Comparison of ENCODE assay signal across 1 cellular context in the genomic region with DNA sequence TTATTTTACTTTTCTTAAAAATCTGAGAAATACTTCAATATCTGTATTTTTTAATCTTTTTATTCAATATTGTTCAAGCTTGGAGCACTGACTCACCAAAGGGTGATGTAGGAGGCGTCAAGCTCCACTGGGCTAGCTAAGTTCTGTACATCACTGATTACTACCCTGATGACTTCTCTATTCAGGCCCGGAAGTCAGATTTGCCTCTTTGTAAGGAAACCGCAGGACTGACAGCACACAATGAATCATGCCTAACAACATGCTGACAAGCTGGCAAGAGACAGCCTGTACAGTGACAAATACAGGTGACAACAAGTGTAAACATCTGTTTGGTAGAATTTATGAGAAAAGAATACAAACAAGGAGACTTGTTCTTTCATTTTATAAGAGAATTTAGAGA.
TF ChIP-seq lines count a peak whose summit lies in the region.

No MANE protein-coding gene starts in this region.

TF ChIP-seq in K562, 482 proteins besides CTCF, POLR2A, EP300 and RAD21 (continued from another document and continues in another):
- TF ChIP-seq, protein P1, sequence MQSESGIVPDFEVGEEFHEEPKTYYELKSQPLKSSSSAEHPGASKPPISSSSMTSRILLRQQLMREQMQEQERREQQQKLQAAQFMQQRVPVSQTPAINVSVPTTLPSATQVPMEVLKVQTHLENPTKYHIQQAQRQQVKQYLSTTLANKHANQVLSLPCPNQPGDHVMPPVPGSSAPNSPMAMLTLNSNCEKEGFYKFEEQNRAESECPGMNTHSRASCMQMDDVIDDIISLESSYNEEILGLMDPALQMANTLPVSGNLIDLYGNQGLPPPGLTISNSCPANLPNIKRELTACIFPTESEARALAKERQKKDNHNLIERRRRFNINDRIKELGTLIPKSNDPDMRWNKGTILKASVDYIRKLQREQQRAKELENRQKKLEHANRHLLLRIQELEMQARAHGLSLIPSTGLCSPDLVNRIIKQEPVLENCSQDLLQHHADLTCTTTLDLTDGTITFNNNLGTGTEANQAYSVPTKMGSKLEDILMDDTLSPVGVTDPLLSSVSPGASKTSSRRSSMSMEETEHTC (IDR thresholded peaks at IDR 0.05), result no peak
- TF ChIP-seq PHF21A (IDR thresholded peaks at IDR 0.05; ENCODE audit: borderline replicate concordance, low read depth), result no peak
- TF ChIP-seq, protein P2, sequence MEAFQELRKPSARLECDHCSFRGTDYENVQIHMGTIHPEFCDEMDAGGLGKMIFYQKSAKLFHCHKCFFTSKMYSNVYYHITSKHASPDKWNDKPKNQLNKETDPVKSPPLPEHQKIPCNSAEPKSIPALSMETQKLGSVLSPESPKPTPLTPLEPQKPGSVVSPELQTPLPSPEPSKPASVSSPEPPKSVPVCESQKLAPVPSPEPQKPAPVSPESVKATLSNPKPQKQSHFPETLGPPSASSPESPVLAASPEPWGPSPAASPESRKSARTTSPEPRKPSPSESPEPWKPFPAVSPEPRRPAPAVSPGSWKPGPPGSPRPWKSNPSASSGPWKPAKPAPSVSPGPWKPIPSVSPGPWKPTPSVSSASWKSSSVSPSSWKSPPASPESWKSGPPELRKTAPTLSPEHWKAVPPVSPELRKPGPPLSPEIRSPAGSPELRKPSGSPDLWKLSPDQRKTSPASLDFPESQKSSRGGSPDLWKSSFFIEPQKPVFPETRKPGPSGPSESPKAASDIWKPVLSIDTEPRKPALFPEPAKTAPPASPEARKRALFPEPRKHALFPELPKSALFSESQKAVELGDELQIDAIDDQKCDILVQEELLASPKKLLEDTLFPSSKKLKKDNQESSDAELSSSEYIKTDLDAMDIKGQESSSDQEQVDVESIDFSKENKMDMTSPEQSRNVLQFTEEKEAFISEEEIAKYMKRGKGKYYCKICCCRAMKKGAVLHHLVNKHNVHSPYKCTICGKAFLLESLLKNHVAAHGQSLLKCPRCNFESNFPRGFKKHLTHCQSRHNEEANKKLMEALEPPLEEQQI (IDR thresholded peaks at IDR 0.05), result no peak
- TF ChIP-seq FOXA3 (CRISPR knock-in tag; conservative IDR thresholded peaks at IDR 0.05 in 1 of 2, IDR thresholded peaks at IDR 0.05 in 1 of 2), result no peak; a peak in 1 of 4 replicates
- no peak for TF ChIP-seq LCOR (CRISPR knock-in tag; IDR thresholded peaks at IDR 0.05)
- TF ChIP-seq MBD2 (IDR thresholded peaks at IDR 0.05; ENCODE audit: borderline replicate concordance, low read depth), result no peak
- no peak for TF ChIP-seq MYC (IDR thresholded peaks at IDR 0.05; ENCODE audit: low read depth, low read length)
- no peak for TF ChIP-seq MYC (CRISPR knock-in tag; IDR thresholded peaks at IDR 0.05; ENCODE audit: borderline replicate concordance, low read depth)
- TF ChIP-seq, protein P3, sequence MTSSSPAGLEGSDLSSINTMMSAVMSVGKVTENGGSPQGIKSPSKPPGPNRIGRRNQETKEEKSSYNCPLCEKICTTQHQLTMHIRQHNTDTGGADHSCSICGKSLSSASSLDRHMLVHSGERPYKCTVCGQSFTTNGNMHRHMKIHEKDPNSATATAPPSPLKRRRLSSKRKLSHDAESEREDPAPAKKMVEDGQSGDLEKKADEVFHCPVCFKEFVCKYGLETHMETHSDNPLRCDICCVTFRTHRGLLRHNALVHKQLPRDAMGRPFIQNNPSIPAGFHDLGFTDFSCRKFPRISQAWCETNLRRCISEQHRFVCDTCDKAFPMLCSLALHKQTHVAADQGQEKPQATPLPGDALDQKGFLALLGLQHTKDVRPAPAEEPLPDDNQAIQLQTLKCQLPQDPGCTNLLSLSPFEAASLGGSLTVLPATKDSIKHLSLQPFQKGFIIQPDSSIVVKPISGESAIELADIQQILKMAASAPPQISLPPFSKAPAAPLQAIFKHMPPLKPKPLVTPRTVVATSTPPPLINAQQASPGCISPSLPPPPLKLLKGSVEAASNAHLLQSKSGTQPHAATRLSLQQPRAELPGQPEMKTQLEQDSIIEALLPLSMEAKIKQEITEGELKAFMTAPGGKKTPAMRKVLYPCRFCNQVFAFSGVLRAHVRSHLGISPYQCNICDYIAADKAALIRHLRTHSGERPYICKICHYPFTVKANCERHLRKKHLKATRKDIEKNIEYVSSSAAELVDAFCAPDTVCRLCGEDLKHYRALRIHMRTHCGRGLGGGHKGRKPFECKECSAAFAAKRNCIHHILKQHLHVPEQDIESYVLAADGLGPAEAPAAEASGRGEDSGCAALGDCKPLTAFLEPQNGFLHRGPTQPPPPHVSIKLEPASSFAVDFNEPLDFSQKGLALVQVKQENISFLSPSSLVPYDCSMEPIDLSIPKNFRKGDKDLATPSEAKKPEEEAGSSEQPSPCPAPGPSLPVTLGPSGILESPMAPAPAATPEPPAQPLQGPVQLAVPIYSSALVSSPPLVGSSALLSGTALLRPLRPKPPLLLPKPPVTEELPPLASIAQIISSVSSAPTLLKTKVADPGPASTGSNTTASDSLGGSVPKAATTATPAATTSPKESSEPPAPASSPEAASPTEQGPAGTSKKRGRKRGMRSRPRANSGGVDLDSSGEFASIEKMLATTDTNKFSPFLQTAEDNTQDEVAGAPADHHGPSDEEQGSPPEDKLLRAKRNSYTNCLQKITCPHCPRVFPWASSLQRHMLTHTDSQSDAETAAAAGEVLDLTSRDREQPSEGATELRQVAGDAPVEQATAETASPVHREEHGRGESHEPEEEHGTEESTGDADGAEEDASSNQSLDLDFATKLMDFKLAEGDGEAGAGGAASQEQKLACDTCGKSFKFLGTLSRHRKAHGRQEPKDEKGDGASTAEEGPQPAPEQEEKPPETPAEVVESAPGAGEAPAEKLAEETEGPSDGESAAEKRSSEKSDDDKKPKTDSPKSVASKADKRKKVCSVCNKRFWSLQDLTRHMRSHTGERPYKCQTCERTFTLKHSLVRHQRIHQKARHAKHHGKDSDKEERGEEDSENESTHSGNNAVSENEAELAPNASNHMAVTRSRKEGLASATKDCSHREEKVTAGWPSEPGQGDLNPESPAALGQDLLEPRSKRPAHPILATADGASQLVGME (CRISPR knock-in tag; IDR thresholded peaks at IDR 0.05), result no peak
- TF ChIP-seq, protein P4, sequence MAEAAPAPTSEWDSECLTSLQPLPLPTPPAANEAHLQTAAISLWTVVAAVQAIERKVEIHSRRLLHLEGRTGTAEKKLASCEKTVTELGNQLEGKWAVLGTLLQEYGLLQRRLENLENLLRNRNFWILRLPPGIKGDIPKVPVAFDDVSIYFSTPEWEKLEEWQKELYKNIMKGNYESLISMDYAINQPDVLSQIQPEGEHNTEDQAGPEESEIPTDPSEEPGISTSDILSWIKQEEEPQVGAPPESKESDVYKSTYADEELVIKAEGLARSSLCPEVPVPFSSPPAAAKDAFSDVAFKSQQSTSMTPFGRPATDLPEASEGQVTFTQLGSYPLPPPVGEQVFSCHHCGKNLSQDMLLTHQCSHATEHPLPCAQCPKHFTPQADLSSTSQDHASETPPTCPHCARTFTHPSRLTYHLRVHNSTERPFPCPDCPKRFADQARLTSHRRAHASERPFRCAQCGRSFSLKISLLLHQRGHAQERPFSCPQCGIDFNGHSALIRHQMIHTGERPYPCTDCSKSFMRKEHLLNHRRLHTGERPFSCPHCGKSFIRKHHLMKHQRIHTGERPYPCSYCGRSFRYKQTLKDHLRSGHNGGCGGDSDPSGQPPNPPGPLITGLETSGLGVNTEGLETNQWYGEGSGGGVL (CRISPR knock-in tag; IDR thresholded peaks at IDR 0.05), result no peak
- TF ChIP-seq TAF1 (IDR thresholded peaks at IDR 0.05; ENCODE audit: control insufficient read depth, extremely low read depth, insufficient read depth, low read length, severe bottlenecking), result no peak
- TF ChIP-seq ZNF316 (IDR thresholded peaks at IDR 0.05), result no peak
- TF ChIP-seq, protein P5, sequence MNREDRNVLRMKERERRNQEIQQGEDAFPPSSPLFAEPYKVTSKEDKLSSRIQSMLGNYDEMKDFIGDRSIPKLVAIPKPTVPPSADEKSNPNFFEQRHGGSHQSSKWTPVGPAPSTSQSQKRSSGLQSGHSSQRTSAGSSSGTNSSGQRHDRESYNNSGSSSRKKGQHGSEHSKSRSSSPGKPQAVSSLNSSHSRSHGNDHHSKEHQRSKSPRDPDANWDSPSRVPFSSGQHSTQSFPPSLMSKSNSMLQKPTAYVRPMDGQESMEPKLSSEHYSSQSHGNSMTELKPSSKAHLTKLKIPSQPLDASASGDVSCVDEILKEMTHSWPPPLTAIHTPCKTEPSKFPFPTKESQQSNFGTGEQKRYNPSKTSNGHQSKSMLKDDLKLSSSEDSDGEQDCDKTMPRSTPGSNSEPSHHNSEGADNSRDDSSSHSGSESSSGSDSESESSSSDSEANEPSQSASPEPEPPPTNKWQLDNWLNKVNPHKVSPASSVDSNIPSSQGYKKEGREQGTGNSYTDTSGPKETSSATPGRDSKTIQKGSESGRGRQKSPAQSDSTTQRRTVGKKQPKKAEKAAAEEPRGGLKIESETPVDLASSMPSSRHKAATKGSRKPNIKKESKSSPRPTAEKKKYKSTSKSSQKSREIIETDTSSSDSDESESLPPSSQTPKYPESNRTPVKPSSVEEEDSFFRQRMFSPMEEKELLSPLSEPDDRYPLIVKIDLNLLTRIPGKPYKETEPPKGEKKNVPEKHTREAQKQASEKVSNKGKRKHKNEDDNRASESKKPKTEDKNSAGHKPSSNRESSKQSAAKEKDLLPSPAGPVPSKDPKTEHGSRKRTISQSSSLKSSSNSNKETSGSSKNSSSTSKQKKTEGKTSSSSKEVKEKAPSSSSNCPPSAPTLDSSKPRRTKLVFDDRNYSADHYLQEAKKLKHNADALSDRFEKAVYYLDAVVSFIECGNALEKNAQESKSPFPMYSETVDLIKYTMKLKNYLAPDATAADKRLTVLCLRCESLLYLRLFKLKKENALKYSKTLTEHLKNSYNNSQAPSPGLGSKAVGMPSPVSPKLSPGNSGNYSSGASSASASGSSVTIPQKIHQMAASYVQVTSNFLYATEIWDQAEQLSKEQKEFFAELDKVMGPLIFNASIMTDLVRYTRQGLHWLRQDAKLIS (CRISPR knock-in tag; IDR thresholded peaks at IDR 0.05), result no peak
- no peak for TF ChIP-seq GTF2E2 (tag; IDR thresholded peaks at IDR 0.05)
- TF ChIP-seq CREB1 (IDR thresholded peaks at IDR 0.05), result 0 out of 2 replicates have a peak, but pooled peaks have one; percentile 29
- no peak for TF ChIP-seq CREB1 (CRISPR knock-in tag; IDR thresholded peaks at IDR 0.05)
- no peak for TF ChIP-seq MTA2 (IDR thresholded peaks at IDR 0.05; ENCODE audit: low read depth)
- peak; percentile 39; the same call in 1 of the 2 replicates for TF ChIP-seq ATF7 (IDR thresholded peaks at IDR 0.05)
- TF ChIP-seq CEBPB (tag; IDR thresholded peaks at IDR 0.05), result no peak
- TF ChIP-seq, protein P6, sequence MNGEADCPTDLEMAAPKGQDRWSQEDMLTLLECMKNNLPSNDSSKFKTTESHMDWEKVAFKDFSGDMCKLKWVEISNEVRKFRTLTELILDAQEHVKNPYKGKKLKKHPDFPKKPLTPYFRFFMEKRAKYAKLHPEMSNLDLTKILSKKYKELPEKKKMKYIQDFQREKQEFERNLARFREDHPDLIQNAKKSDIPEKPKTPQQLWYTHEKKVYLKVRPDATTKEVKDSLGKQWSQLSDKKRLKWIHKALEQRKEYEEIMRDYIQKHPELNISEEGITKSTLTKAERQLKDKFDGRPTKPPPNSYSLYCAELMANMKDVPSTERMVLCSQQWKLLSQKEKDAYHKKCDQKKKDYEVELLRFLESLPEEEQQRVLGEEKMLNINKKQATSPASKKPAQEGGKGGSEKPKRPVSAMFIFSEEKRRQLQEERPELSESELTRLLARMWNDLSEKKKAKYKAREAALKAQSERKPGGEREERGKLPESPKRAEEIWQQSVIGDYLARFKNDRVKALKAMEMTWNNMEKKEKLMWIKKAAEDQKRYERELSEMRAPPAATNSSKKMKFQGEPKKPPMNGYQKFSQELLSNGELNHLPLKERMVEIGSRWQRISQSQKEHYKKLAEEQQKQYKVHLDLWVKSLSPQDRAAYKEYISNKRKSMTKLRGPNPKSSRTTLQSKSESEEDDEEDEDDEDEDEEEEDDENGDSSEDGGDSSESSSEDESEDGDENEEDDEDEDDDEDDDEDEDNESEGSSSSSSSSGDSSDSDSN (IDR thresholded peaks at IDR 0.05; ENCODE audit: borderline replicate concordance in 1 of 2, low read depth in 2 of 2, low read length in 2 of 2), result no peak
- peak; percentile 83 for TF ChIP-seq SMARCE1 (IDR thresholded peaks at IDR 0.05)
- TF ChIP-seq, protein P7, sequence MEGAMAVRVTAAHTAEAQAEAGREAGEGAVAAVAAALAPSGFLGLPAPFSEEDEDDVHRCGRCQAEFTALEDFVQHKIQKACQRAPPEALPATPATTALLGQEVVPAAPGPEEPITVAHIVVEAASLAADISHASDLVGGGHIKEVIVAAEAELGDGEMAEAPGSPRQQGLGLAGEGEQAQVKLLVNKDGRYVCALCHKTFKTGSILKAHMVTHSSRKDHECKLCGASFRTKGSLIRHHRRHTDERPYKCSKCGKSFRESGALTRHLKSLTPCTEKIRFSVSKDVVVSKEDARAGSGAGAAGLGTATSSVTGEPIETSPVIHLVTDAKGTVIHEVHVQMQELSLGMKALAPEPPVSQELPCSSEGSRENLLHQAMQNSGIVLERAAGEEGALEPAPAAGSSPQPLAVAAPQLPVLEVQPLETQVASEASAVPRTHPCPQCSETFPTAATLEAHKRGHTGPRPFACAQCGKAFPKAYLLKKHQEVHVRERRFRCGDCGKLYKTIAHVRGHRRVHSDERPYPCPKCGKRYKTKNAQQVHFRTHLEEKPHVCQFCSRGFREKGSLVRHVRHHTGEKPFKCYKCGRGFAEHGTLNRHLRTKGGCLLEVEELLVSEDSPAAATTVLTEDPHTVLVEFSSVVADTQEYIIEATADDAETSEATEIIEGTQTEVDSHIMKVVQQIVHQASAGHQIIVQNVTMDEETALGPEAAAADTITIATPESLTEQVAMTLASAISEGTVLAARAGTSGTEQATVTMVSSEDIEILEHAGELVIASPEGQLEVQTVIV (CRISPR knock-in tag; IDR thresholded peaks at IDR 0.05; ENCODE audit: borderline replicate concordance), result no peak
- TF ChIP-seq BRD9 (IDR thresholded peaks at IDR 0.05; ENCODE audit: low read depth, partially characterized antibody), result no peak
- no peak for TF ChIP-seq ZNF408 (CRISPR knock-in tag; IDR thresholded peaks at IDR 0.05; ENCODE audit: low read depth)
- TF ChIP-seq, protein P8, sequence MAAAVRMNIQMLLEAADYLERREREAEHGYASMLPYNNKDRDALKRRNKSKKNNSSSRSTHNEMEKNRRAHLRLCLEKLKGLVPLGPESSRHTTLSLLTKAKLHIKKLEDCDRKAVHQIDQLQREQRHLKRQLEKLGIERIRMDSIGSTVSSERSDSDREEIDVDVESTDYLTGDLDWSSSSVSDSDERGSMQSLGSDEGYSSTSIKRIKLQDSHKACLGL (CRISPR knock-in tag; IDR thresholded peaks at IDR 0.05; ENCODE audit: borderline replicate concordance, poor library complexity, severe bottlenecking), result no peak
- TF ChIP-seq ZFX (CRISPR knock-in tag; IDR thresholded peaks at IDR 0.05), result no peak
- TF ChIP-seq HNRNPLL (IDR thresholded peaks at IDR 0.05; ENCODE audit: low read depth, low read length, poor library complexity, severe bottlenecking), result no peak
- TF ChIP-seq TCFL5 (CRISPR knock-in tag; conservative IDR thresholded peaks at IDR 0.05), result no peak
- TF ChIP-seq, protein P9, sequence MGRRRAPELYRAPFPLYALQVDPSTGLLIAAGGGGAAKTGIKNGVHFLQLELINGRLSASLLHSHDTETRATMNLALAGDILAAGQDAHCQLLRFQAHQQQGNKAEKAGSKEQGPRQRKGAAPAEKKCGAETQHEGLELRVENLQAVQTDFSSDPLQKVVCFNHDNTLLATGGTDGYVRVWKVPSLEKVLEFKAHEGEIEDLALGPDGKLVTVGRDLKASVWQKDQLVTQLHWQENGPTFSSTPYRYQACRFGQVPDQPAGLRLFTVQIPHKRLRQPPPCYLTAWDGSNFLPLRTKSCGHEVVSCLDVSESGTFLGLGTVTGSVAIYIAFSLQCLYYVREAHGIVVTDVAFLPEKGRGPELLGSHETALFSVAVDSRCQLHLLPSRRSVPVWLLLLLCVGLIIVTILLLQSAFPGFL (CRISPR knock-in tag; IDR thresholded peaks at IDR 0.05), result no peak
- no peak for TF ChIP-seq ZNF586 (CRISPR knock-in tag; conservative IDR thresholded peaks at IDR 0.05)
- TF ChIP-seq CEBPG (CRISPR knock-in tag; IDR thresholded peaks at IDR 0.05), result no peak
- TF ChIP-seq CEBPG (tag; conservative IDR thresholded peaks at IDR 0.05 in 1 of 2, IDR thresholded peaks at IDR 0.05 in 1 of 2), result no peak
- no peak for TF ChIP-seq NR1H2 (CRISPR knock-in tag; IDR thresholded peaks at IDR 0.05)
- TF ChIP-seq KLF1 (tag; IDR thresholded peaks at IDR 0.05), result no peak
- no peak for TF ChIP-seq MCM5 (IDR thresholded peaks at IDR 0.05; ENCODE audit: low read depth)
